Comparison of ENCODE assay signal across 8 cellular contexts in the genomic region with DNA sequence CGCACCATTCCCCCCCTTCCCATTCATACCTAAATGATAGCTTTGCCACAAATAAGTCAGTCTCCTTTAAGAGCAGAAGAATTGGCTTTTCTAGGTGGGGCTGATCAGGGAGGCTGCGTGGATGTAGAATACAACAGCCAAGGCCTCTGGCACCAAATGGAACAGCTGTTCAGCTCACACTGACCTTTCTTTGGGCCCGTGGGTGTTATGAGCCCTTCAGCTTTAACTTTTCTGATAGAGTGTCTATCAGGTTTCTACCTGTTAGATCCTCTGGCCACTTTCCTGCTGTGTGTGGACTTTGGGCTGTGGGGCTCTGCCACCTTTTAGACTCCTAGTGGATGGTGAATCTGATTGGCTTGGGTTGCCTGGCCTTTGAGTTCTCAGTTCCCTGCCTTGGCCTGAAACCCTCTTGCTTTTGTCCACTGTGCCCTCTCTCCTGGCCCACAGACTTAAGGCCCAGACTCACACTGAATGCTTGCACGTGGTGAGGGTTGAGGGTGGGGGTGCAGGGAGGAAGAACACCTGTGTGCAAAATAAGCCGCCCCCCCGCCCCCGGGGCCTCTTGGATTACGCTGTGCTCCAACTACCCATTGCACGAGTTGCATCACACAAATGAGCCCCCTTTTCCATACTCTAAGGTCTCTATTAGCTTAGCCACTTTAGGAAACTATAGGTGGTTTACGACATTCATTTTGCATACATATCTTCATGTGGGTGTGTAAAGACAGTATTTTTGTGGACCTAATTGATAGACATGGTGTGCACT. TPM values are rescaled to one million over a fixed set of nuclear protein-coding genes. Genes with fewer than 3 reads are reported as not detected.
A peak's percentile ranks its signal among the peaks of the same experiment; 100 is the strongest.
DNase-seq lines count a peak whose midpoint lies in the region; ATAC-seq and TF ChIP-seq lines count a peak whose summit lies in the region.

No MANE protein-coding gene starts in this region.

- H3K4me3 Mint-ChIP-seq in activated naive CD8-positive, alpha-beta T cell treated with anti-CD3 and anti-CD28 coated beads, Interleukin-2, amount 10 ng/mL, durations not matched to agents 7 days and 5 days = peak overlapping the region; percentile 84

- peak overlapping the region; percentile 58 to 87 for H3K4me3 ChIP-seq in Panc1 (ENCODE audit: low read depth in 2 of 2, low read length in 2 of 2)
- peak overlapping the region; percentile 74 for H3K4me3 ChIP-seq in iPS-15b (ENCODE audit: low read depth, low read length)

- H3K36me3 Mint-ChIP-seq in activated naive CD8-positive, alpha-beta T cell treated with anti-CD3 and anti-CD28 coated beads, Interleukin-2, amount 10 ng/mL, durations not matched to agents 7 days and 5 days = peaks cover 2% of the 10 kb centered on the region

- DNase-seq in GM13976 (ENCODE audit: low spot score) = peak; percentile 38
- DNase-seq in Panc1 (ENCODE audit: low read depth, low spot score) = no peak
- DNase-seq in activated naive CD8-positive, alpha-beta T cell treated with anti-CD3 and anti-CD28 coated beads, Interleukin-2, amount 10 ng/mL, durations not matched to agents 7 days and 5 days = peak; percentile 61
- peak; percentile 64 for DNase-seq in stimulated activated CD4-positive, alpha-beta T cell treated with anti-CD3 and anti-CD28 coated beads, Interleukin-15, amount 100 ng/mL, for 24 hours
- DNase-seq in foreskin keratinocyte = no peak
- DNase-seq in putamen (ENCODE audit: low spot score) = no peak
- DNase-seq in NCI-H2029 (lab: John Stamatoyannopoulos, UW) = no peak

- H3K4me1 Mint-ChIP-seq in activated naive CD8-positive, alpha-beta T cell treated with anti-CD3 and anti-CD28 coated beads, Interleukin-2, amount 10 ng/mL, durations not matched to agents 7 days and 5 days = peaks cover 30% of the 10 kb centered on the region

- CTCF ChIA-PET in Panc1 (lab: Charles Lee) = no interaction called here

- peak overlapping the region; percentile 95 for H3K27ac ChIP-seq in Panc1 (ENCODE audit: low read length)
- no peak overlapping the region for H3K27ac ChIP-seq in foreskin keratinocyte

- intact Hi-C loops in Panc1 (cut with micrococcal nuclease; ENCODE audit: unreplicated experiment) = loop anchor here (5.0 to 10.0 kb wide), 3 partner anchors 122 to 250 kb away; a partner anchor contains a TSS

- H3K27ac Mint-ChIP-seq in activated naive CD8-positive, alpha-beta T cell treated with anti-CD3 and anti-CD28 coated beads, Interleukin-2, amount 10 ng/mL, durations not matched to agents 7 days and 5 days = peak overlapping the region; percentile 99

- H3K9me3 ChIP-seq in Panc1 (ENCODE audit: control insufficient read depth, insufficient read depth, low read depth, low read length) = no peaks in the 10 kb centered on the region
- H3K9me3 ChIP-seq in iPS-15b (ENCODE audit: control insufficient read depth, insufficient read depth, low read length) = no peaks in the 10 kb centered on the region

- BruUV-seq in Panc1 (replicated peaks; lab: Mats Ljungman, UMichigan) = no TSS peak

- no peaks in the 10 kb centered on the region for H3K9me3 Mint-ChIP-seq in activated naive CD8-positive, alpha-beta T cell treated with anti-CD3 and anti-CD28 coated beads, Interleukin-2, amount 10 ng/mL, durations not matched to agents 7 days and 5 days

- POLR2A ChIA-PET in Panc1 (lab: Charles Lee) = interaction anchor here (0.6 kb wide), 2 partner anchors 165 to 193 kb away, joined by 3 to 7 read pairs; no protein-coding TSS in a partner anchor
- POLR2A ChIA-PET in activated naive CD8-positive, alpha-beta T cell treated with anti-CD3 and anti-CD28 coated beads, Interleukin-2, amount 10 ng/mL, durations not matched to agents 7 days and 5 days (lab: Charles Lee) = interaction anchor here (0.6 to 2.1 kb wide), 9 partner anchors 11 to 926 kb away, joined by 3 to 11 read pairs (median 4); a partner anchor contains a TSS

- in situ Hi-C loops in GM13976 (cut with MboI; ENCODE audit: low sequenced_read_pairs, unreplicated experiment) = loop anchor here (10.0 kb wide), 1 partner anchor 120 kb away; a partner anchor contains a TSS
- in situ Hi-C loops in Panc1 (cut with HindIII; ENCODE audit: low pct_unique_long_range_greater_than_20kb, low sequenced_read_pairs) = no loop called here

- ATAC-seq in Panc1 = peak; percentile 23
- no peak for ATAC-seq in activated naive CD8-positive, alpha-beta T cell treated with anti-CD3 and anti-CD28 coated beads, Interleukin-2, amount 10 ng/mL, durations not matched to agents 7 days and 5 days (ENCODE audit: low read depth)
- ATAC-seq in foreskin keratinocyte = no peak

- no peaks in the 10 kb centered on the region for H3K27me3 Mint-ChIP-seq in activated naive CD8-positive, alpha-beta T cell treated with anti-CD3 and anti-CD28 coated beads, Interleukin-2, amount 10 ng/mL, durations not matched to agents 7 days and 5 days

- H3K9ac ChIP-seq in iPS-15b (ENCODE audit: low read depth, low read length) = peak overlapping the region; percentile 82

- H3K36me3 ChIP-seq in Panc1 (ENCODE audit: control insufficient read depth, insufficient read depth, low read length) (no peaks in the 10 kb centered on the region; the same call in 1 of the 2 replicates), iPS-15b (ENCODE audit: control insufficient read depth, insufficient read depth, low read length) (no peaks in the 10 kb centered on the region)

- H3K4me1 ChIP-seq in Panc1 (ENCODE audit: control insufficient read depth, insufficient read depth, low read length) (peaks cover 12% of the 10 kb centered on the region), iPS-15b (ENCODE audit: control insufficient read depth, insufficient read depth, low read length) (peaks cover 9% of the 10 kb centered on the region), foreskin keratinocyte (peaks cover 19% of the 10 kb centered on the region)

- no peak for TF ChIP-seq CTCF in GM13976 (IDR thresholded peaks at IDR 0.05; ENCODE audit: borderline replicate concordance, control extremely low read depth, extremely low read depth, insufficient read depth, missing control alignments)
- no peak for TF ChIP-seq CTCF in Panc1 (IDR thresholded peaks at IDR 0.05)
- no peak for TF ChIP-seq CTCF in foreskin keratinocyte (conservative IDR thresholded peaks at IDR 0.05)

- no peaks in the 10 kb centered on the region for H3K27me3 ChIP-seq in Panc1 (ENCODE audit: control insufficient read depth, insufficient read depth, low read length)
- no peaks in the 10 kb centered on the region for H3K27me3 ChIP-seq in iPS-15b (ENCODE audit: control insufficient read depth, insufficient read depth, low read length)
- no peaks in the 10 kb centered on the region for H3K27me3 ChIP-seq in foreskin keratinocyte

RNA-seq across cellular contexts. Expression of a gene that starts 1.3 kb away (rescaled TPM):
- 24.2 TPM for total RNA-seq in Panc1 (2021; ENCODE audit: unreplicated experiment)
- 8.5 TPM for polyA plus RNA-seq in Panc1 (2012; ENCODE audit: insufficient read length)
- total RNA-seq in activated naive CD8-positive, alpha-beta T cell treated with anti-CD3 and anti-CD28 coated beads, Interleukin-2, amount 10 ng/mL, durations not matched to agents 7 days and 5 days = 10 to 100 TPM; 40.4 to 42.5 TPM
- total RNA-seq in foreskin keratinocyte = 23.1 and 24.9 TPM in 2 replicates
- 2.3 and 2.7 TPM in 2 replicates for polyA plus RNA-seq in foreskin keratinocyte

Comparison
In these comparisons a context has a peak if more than half of its experiments do, and no peak if none do; other contexts are left out.
1. DNase-seq: peak in GM13976 (single experiment), activated naive CD8-positive, alpha-beta T cell treated with anti-CD3 and anti-CD28 coated beads, Interleukin-2, amount 10 ng/mL, durations not matched to agents 7 days and 5 days (single experiment) and stimulated activated CD4-positive, alpha-beta T cell treated with anti-CD3 and anti-CD28 coated beads, Interleukin-15, amount 100 ng/mL, for 24 hours (single experiment); none in Panc1 (single experiment), foreskin keratinocyte (0 of 2), putamen (single experiment) and NCI-H2029 (single experiment).